ENCODE assay signal across 17 cellular contexts in genomic region chr5:146015001-146015400, GRCh38.
DNase-seq lines count a peak whose midpoint lies in the region; ATAC-seq and TF ChIP-seq lines count a peak whose summit lies in the region.
"Had no signal": no experiment of that assay in that cellular context is flagged by ENCODE, and none has a peak within 500 bp of the region (broad histone marks: within the 10 kb centered on the region; RNA-seq: fewer than 3 reads in every experiment).

No MANE protein-coding gene starts in this region.

- peaks cover 8% of the 10 kb centered on the region for H3K4me1 ChIP-seq in A673 (ENCODE audit: insufficient read depth, low read length, poor library complexity, severe bottlenecking)
- H3K4me1 ChIP-seq: A549 had no signal

- no peaks in the 10 kb centered on the region for H3K27me3 ChIP-seq in A673 (replicated peaks; ENCODE audit: insufficient read depth, low read depth, low read length, poor library complexity)

- no peak overlapping the region for H3K4me3 Mint-ChIP-seq in nephron progenitor cell
- H3K4me3 Mint-ChIP-seq: CD8-positive, alpha-beta T cell; GM23338 had no signal

- no peak for ATAC-seq in HG03280 (IDR thresholded peaks at IDR 0.05; ENCODE audit: unreplicated experiment)
- ATAC-seq: A549; CD8-positive, alpha-beta T cell; GM12878; GM23338 had no signal

- H3K4me3 ChIP-seq in A673 (ENCODE audit: low read depth, low read length, poor library complexity, severe bottlenecking): no peak overlapping the region
- H3K4me3 ChIP-seq: A549, GM12878, GM23338 had no signal

- peaks cover 4% of the 10 kb centered on the region for H3K27me3 Mint-ChIP-seq in nephron progenitor cell (ENCODE audit: low read depth, poor library complexity)

- intact Hi-C loops in A673 (cut with micrococcal nuclease; ENCODE audit: unreplicated experiment): no loop called here

- no TSS peak for BruUV-seq in A673 (replicated peaks; lab: Mats Ljungman, UMichigan)

- H3K27ac ChIP-seq in A673 (ENCODE audit: low read depth, low read length, poor library complexity, severe bottlenecking): no peak overlapping the region
- H3K27ac ChIP-seq: A549 had no signal

- H3K4me1 Mint-ChIP-seq in nephron progenitor cell: peaks cover 4% of the 10 kb centered on the region
- H3K4me1 Mint-ChIP-seq: GM23338 had no signal

- H3K9me3 ChIP-seq in A673 (ENCODE audit: low read depth, low read length, poor library complexity, severe bottlenecking): no peaks in the 10 kb centered on the region
- H3K9me3 ChIP-seq: A549, Caco-2 had no signal

- CTCF ChIA-PET in A673 (lab: Charles Lee): no interaction called here

- peak overlapping the region; percentile 1 for H3K27ac Mint-ChIP-seq in nephron progenitor cell
- H3K27ac Mint-ChIP-seq: CD8-positive, alpha-beta T cell; GM23338 had no signal

- peaks cover 16% of the 10 kb centered on the region for H3K9me3 Mint-ChIP-seq in nephron progenitor cell

- H3K36me3 Mint-ChIP-seq in nephron progenitor cell (ENCODE audit: low read depth): peaks cover 10% of the 10 kb centered on the region
- H3K36me3 Mint-ChIP-seq: CD8-positive, alpha-beta T cell had no signal

- POLR2A ChIA-PET in A673 (lab: Charles Lee; ENCODE audit: low non-redundant PET): no interaction called here

- peak; percentile 15 for DNase-seq in A673 (ENCODE audit: low spot score)
- DNase-seq in NCI-H524 (lab: John Stamatoyannopoulos, UW): peak; percentile 3 to 73
- DNase-seq in NCI-H82 treated with DMSO at 0.1 percent for 48 hours (lab: John Stamatoyannopoulos, UW; ENCODE audit: unreplicated experiment): peak; percentile 54
- no peak for DNase-seq in nephron progenitor cell
- DNase-seq in inferior parietal cortex (ENCODE audit: extremely low spot score): no peak
- no peak for DNase-seq in GM10266 (ENCODE audit: extremely low spot score)
- DNase-seq: 8988T; C1 segment of cervical spinal cord; Caco-2; CD8-positive, alpha-beta T cell; DMS153; DND-41; HCEC 1CT had no signal

- peaks cover 6% of the 10 kb centered on the region for H3K36me3 ChIP-seq in A673 (ENCODE audit: insufficient read depth, low read length, poor library complexity, severe bottlenecking)

- no peak for TF ChIP-seq CTCF in A673 (conservative IDR thresholded peaks at IDR 0.05; ENCODE audit: low read depth, low read length)
- TF ChIP-seq CTCF in nephron progenitor cell (IDR thresholded peaks at IDR 0.05): no peak
- no peak for TF ChIP-seq CTCF in GM10266 (IDR thresholded peaks at IDR 0.05; ENCODE audit: control insufficient read depth, insufficient read depth, low read depth, missing control alignments)

Comparison
In these comparisons a context has a peak if more than half of its experiments do, and no peak if none do; other contexts are left out.
1. DNase-seq: peak in A673 (single experiment), NCI-H524 (2 of 2) and NCI-H82 treated with DMSO at 0.1 percent for 48 hours (single experiment); none in nephron progenitor cell (single experiment), inferior parietal cortex (single experiment) and GM10266 (single experiment).